ENCODE assay signal across 1 cellular context in genomic region chr9:91500509-91501011, GRCh38.
TF ChIP-seq lines count a peak whose summit lies in the region.

No MANE protein-coding gene starts in this region.

TF ChIP-seq in HepG2, 621 proteins besides CTCF, POLR2A, EP300 and RAD21 (continued from another document):
- TF ChIP-seq POGK (CRISPR knock-in tag; conservative IDR thresholded peaks at IDR 0.05) = no peak
